Comparison of ENCODE assay signal across 12 cellular contexts in genomic region chr16:84086357-84086756, GRCh38. TPM values are rescaled to one million over a fixed set of nuclear protein-coding genes. Genes with fewer than 3 reads are reported as not detected.
A peak's percentile ranks its signal among the peaks of the same experiment; 100 is the strongest.
DNase-seq lines count a peak whose midpoint lies in the region; ATAC-seq and TF ChIP-seq lines count a peak whose summit lies in the region.
"Had no signal": no experiment of that assay in that cellular context is flagged by ENCODE, and none has a peak within 500 bp of the region (broad histone marks: within the 10 kb centered on the region; RNA-seq: fewer than 3 reads in every experiment).

No MANE protein-coding gene starts in this region.

- H3K4me3 Mint-ChIP-seq in T-helper 17 cell (no peak overlapping the region), WTC11 (no peak overlapping the region)

- WGBS in adrenal gland, 4 donors = 69 to 87% (median 75%) methylated on average over 7 to 13 of the region's 13 CpGs

- no peaks in the 10 kb centered on the region for H3K27me3 ChIP-seq in adrenal gland
- H3K27me3 ChIP-seq: pancreas, upper lobe of left lung had no signal

- POLR2A ChIA-PET in WTC11 (lab: Charles Lee) = no interaction called here

- DNase-seq in T-helper 17 cell (no peak), left lobe of liver (ENCODE audit: low spot score) (no peak), adrenal gland (no peak), WTC11 (ENCODE audit: low spot score) (no peak), NCI-H446 (lab: John Stamatoyannopoulos, UW) (no peak)
- DNase-seq: NCI-H1092 treated with DMSO at 0.1 percent for 48 hours; NCI-H446 treated with DMSO at 0.1 percent for 48 hours; pancreas; stimulated activated CD4-positive, alpha-beta T cell treated with anti-CD3 and anti-CD28 coated beads, Interleukin-15, amount 100 ng/mL, for 24 hours; upper lobe of left lung had no signal

- intact Hi-C loops in adrenal gland (cut with DNase I) = loop anchor here (5.0 to 10.0 kb wide), 2 partner anchors 86 to 98 kb away; partner anchors contain the start of gene TAF1C (in 1 of the 2)

- peaks cover 0 to 68% of the 10 kb centered on the region in 2 donors for H3K36me3 ChIP-seq in adrenal gland (replicated peaks in 1 of 2)

- no peaks in the 10 kb centered on the region for H3K9me3 ChIP-seq in T-helper 17 cell (ENCODE audit: control insufficient read depth, low read length, poor library complexity, severe bottlenecking)
- H3K9me3 ChIP-seq in adrenal gland (replicated peaks in 1 of 3) = no peaks in the 10 kb centered on the region
- H3K9me3 ChIP-seq: pancreas, upper lobe of left lung had no signal

- H3K27ac ChIP-seq in adrenal gland = peak overlapping the region in 2 of 5 donors; percentile 18 to 43
- H3K27ac ChIP-seq: coronary artery, pancreas, upper lobe of left lung had no signal

- peak; percentile 15 for TF ChIP-seq CTCF in GM12873 (IDR thresholded peaks at IDR 0.05; ENCODE audit: insufficient read depth, low read depth, low read length, missing control alignments)
- TF ChIP-seq CTCF in adrenal gland (IDR thresholded peaks at IDR 0.05) = no peak
- no peak for TF ChIP-seq CTCF in WTC11 (IDR thresholded peaks at IDR 0.05)

- H3K36me3 Mint-ChIP-seq in T-helper 17 cell (ENCODE audit: low read depth) (peaks cover 7% of the 10 kb centered on the region), WTC11 (peaks cover 53% of the 10 kb centered on the region)

- no peak for TF ChIP-seq POLR2A in adrenal gland (IDR thresholded peaks at IDR 0.05)

- CTCF ChIA-PET in WTC11 (lab: Charles Lee) = interaction anchor here (4.3 kb wide), 1 partner anchor 101 kb away, joined by 28 read pairs; the partner anchor contains the start of gene TAF1C

- H3K4me1 Mint-ChIP-seq in T-helper 17 cell (peaks cover 31% of the 10 kb centered on the region), WTC11 (no peaks in the 10 kb centered on the region)

- H3K27me3 Mint-ChIP-seq in T-helper 17 cell (no peaks in the 10 kb centered on the region), WTC11 (ENCODE audit: low read depth) (no peaks in the 10 kb centered on the region)

- no peak overlapping the region for H3K4me3 ChIP-seq in adrenal gland
- H3K4me3 ChIP-seq: coronary artery, pancreas, upper lobe of left lung had no signal

- peaks cover 10 to 21% of the 10 kb centered on the region in 2 donors for H3K4me1 ChIP-seq in adrenal gland (replicated peaks in 1 of 2)
- H3K4me1 ChIP-seq: pancreas had no signal

- H3K27ac Mint-ChIP-seq in T-helper 17 cell (peak overlapping the region; percentile 47), WTC11 (no peak overlapping the region)

- no peak for ATAC-seq in T-helper 17 cell
- ATAC-seq in left lobe of liver = peak; percentile 15
- no peak for ATAC-seq in WTC11
- ATAC-seq: pancreas had no signal

- H3K9me3 Mint-ChIP-seq in WTC11 = no peaks in the 10 kb centered on the region

TF ChIP-seq in WTC11, 78 proteins besides CTCF, POLR2A, EP300 and RAD21 (continues in another document):
- TF ChIP-seq ZNF121 (CRISPR knock-in tag; IDR thresholded peaks at IDR 0.05) = no peak
- no peak for TF ChIP-seq NR3C1 (CRISPR knock-in tag; conservative IDR thresholded peaks at IDR 0.05; ENCODE audit: low read depth)
- TF ChIP-seq JAZF1 (CRISPR knock-in tag; IDR thresholded peaks at IDR 0.05) = no peak
- TF ChIP-seq, protein P1, sequence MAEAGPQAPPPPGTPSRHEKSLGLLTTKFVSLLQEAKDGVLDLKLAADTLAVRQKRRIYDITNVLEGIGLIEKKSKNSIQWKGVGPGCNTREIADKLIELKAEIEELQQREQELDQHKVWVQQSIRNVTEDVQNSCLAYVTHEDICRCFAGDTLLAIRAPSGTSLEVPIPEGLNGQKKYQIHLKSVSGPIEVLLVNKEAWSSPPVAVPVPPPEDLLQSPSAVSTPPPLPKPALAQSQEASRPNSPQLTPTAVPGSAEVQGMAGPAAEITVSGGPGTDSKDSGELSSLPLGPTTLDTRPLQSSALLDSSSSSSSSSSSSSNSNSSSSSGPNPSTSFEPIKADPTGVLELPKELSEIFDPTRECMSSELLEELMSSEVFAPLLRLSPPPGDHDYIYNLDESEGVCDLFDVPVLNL (CRISPR knock-in tag; IDR thresholded peaks at IDR 0.05; ENCODE audit: borderline replicate concordance, low read depth) = no peak
- TF ChIP-seq ERG (CRISPR knock-in tag; IDR thresholded peaks at IDR 0.05) = no peak
- TF ChIP-seq ZNF138 (CRISPR knock-in tag; conservative IDR thresholded peaks at IDR 0.05) = no peak
- no peak for TF ChIP-seq ZNF263 (CRISPR knock-in tag; IDR thresholded peaks at IDR 0.05; ENCODE audit: low read depth)
- TF ChIP-seq CBFB (CRISPR knock-in tag; IDR thresholded peaks at IDR 0.05; ENCODE audit: low read depth) = no peak
- no peak for TF ChIP-seq ETV6 (CRISPR knock-in tag; IDR thresholded peaks at IDR 0.05)
- TF ChIP-seq ATF3 (CRISPR knock-in tag; conservative IDR thresholded peaks at IDR 0.05) = no peak
- TF ChIP-seq ZNF281 (CRISPR knock-in tag; IDR thresholded peaks at IDR 0.05) = no peak
- no peak for TF ChIP-seq ZNF512 (CRISPR knock-in tag; IDR thresholded peaks at IDR 0.05; ENCODE audit: borderline replicate concordance)

RNA-seq across cellular contexts. Expression of gene MBTPS1, which starts 30.4 kb away (rescaled TPM):
- total RNA-seq in T-helper 17 cell = 100 to 1,000 TPM in 1 of 2 donors, 10 to 100 TPM in 1; 94.4 to 114 TPM
- total RNA-seq in left lobe of liver = 41.3 TPM
- total RNA-seq in adrenal gland = 100 to 1,000 TPM in 2 of 8 donors, 10 to 100 TPM in 6; 69.0 to 132 (median 88.4) TPM
- 10 to 100 TPM; 61.5 to 71.5 (median 65.3) TPM for polyA plus RNA-seq in adrenal gland
- 45.1 to 47.4 TPM (median 46.9 TPM) in 3 replicates for total RNA-seq in WTC11 (2021)

RNA-seq across cellular contexts. Expression of gene SLC38A8, which starts 43.8 kb away (rescaled TPM):
- total RNA-seq in T-helper 17 cell = not detected
- not detected for total RNA-seq in left lobe of liver
- 1 to 10 TPM in 1 of 8 donors, under 1 TPM in 2, not detected in 5; 0.55 to 1.1 (median 0.65) TPM for total RNA-seq in adrenal gland
- polyA plus RNA-seq in adrenal gland = under 1 TPM in 2 of 3 donors, not detected in 1; 0.07 to 0.31 TPM
- not detected in 3 replicates for total RNA-seq in WTC11 (2021)
- total RNA-seq: upper lobe of left lung had no signal

RNA-seq across cellular contexts. Expression of gene HSDL1, which starts 58.6 kb away (rescaled TPM):
- total RNA-seq in T-helper 17 cell (10 to 100 TPM; 11.9 to 12.6 TPM), left lobe of liver (4.7 TPM), adrenal gland (10 to 100 TPM; 19.0 to 54.0 (median 31.8) TPM), WTC11 (2021) (48.6 to 58.1 TPM (median 53.4 TPM) in 3 replicates)
- 10 to 100 TPM; 18.8 to 33.5 (median 28.6) TPM for polyA plus RNA-seq in adrenal gland

RNA-seq across cellular contexts. Expression of gene DNAAF1, which starts 58.8 kb away (rescaled TPM):
- total RNA-seq in T-helper 17 cell = not detected
- total RNA-seq in left lobe of liver = not detected
- total RNA-seq in adrenal gland = 1 to 10 TPM in 6 of 8 donors, under 1 TPM in 2; 0.67 to 2.5 (median 2.2) TPM
- 10 to 100 TPM in 2 of 3 donors, 1 to 10 TPM in 1; 5.3 to 17.9 (median 10.4) TPM for polyA plus RNA-seq in adrenal gland
- total RNA-seq in WTC11 (2021) = 0.09 to 0.62 TPM (median 0.20 TPM) in 3 replicates
